ENCODE assay signal across 20 cellular contexts in genomic region chr6:75489025-75489424, GRCh38. TPM values are rescaled to one million over a fixed set of nuclear protein-coding genes. Genes with fewer than 3 reads are reported as not detected.
A peak's percentile ranks its signal among the peaks of the same experiment; 100 is the strongest.
DNase-seq lines count a peak whose midpoint lies in the region; ATAC-seq and TF ChIP-seq lines count a peak whose summit lies in the region.
"Had no signal": no experiment of that assay in that cellular context is flagged by ENCODE, and none has a peak within 500 bp of the region (broad histone marks: within the 10 kb centered on the region; RNA-seq: fewer than 3 reads in every experiment).

No MANE protein-coding gene starts in this region.

- H3K4me3 Mint-ChIP-seq in activated T-cell treated with anti-CD3 and anti-CD28 coated beads, Interleukin-2, amount 50 U/mL, for 4 hours = no peak overlapping the region
- H3K4me3 Mint-ChIP-seq: activated naive CD8-positive, alpha-beta T cell; CD14-positive monocyte had no signal

- H3K27me3 Mint-ChIP-seq in activated T-cell treated with anti-CD3 and anti-CD28 coated beads, Interleukin-2, amount 50 U/mL, for 4 hours (ENCODE audit: low read depth) = peaks cover 18% of the 10 kb centered on the region

- TF ChIP-seq EP300 in SK-N-SH (IDR thresholded peaks at IDR 0.05; ENCODE audit: borderline replicate concordance in 1 of 2, low read depth in 1 of 2, low read length in 1 of 2) (no peak), upper lobe of left lung (IDR thresholded peaks at IDR 0.05) (no peak)

- POLR2A ChIA-PET in SK-N-SH (lab: Yijun Ruan, JAX) = no interaction called here

- H3K4me1 Mint-ChIP-seq in activated T-cell treated with anti-CD3 and anti-CD28 coated beads, Interleukin-2, amount 50 U/mL, for 4 hours (ENCODE audit: low read depth) = no peaks in the 10 kb centered on the region
- H3K4me1 Mint-ChIP-seq: CD14-positive monocyte had no signal

- H3K36me3 Mint-ChIP-seq in activated T-cell treated with anti-CD3 and anti-CD28 coated beads, Interleukin-2, amount 50 U/mL, for 4 hours (ENCODE audit: insufficient read depth) = no peaks in the 10 kb centered on the region
- H3K36me3 Mint-ChIP-seq: activated naive CD8-positive, alpha-beta T cell; CD14-positive monocyte had no signal

- TF ChIP-seq POLR2A in upper lobe of left lung (IDR thresholded peaks at IDR 0.05) = no peak

- H3K4me2 ChIP-seq in SK-N-SH (no peak overlapping the region), fibroblast of lung (ENCODE audit: extremely low read depth, insufficient read depth, low read length) (no peak overlapping the region)
- H3K4me2 ChIP-seq: PC-9 had no signal

- TF ChIP-seq CTCF in SK-N-SH (IDR thresholded peaks at IDR 0.05) (no peak), fibroblast of lung (conservative IDR thresholded peaks at IDR 0.05 in 1 of 2, IDR thresholded peaks at IDR 0.05 in 1 of 2; ENCODE audit: low read depth in 1 of 2, low read length in 2 of 2) (no peak), upper lobe of left lung (IDR thresholded peaks at IDR 0.05) (no peak)

- 11% methylated on average over 1 of the region's 1 CpG for WGBS in SK-N-SH (ENCODE audit: low lambda C conversion rate)
- WGBS in upper lobe of left lung, 2 donors = 28 to 34% methylated on average over 1 of the region's 1 CpG

- H4K20me1 ChIP-seq in SK-N-SH (ENCODE audit: insufficient read depth) (no peaks in the 10 kb centered on the region), fibroblast of lung (ENCODE audit: control insufficient read depth, extremely low read depth, insufficient read depth, low read length) (no peaks in the 10 kb centered on the region)

- no peaks in the 10 kb centered on the region for H3K9me3 ChIP-seq in SK-N-SH
- H3K9me3 ChIP-seq in fibroblast of lung (ENCODE audit: control insufficient read depth, insufficient read depth, low read depth, low read length) = no peaks in the 10 kb centered on the region
- no peaks in the 10 kb centered on the region for H3K9me3 ChIP-seq in muscle layer of duodenum (ENCODE audit: control insufficient read depth in 1 of 2, low read length in 2 of 2)
- H3K9me3 ChIP-seq in upper lobe of left lung = no peaks in the 10 kb centered on the region
- H3K9me3 ChIP-seq: testis had no signal

- H3K9me2 ChIP-seq in SK-N-SH = no peaks in the 10 kb centered on the region

- H3K79me2 ChIP-seq in SK-N-SH (ENCODE audit: insufficient read depth) (no peaks in the 10 kb centered on the region), fibroblast of lung (ENCODE audit: control insufficient read depth, insufficient read depth, low read length) (no peaks in the 10 kb centered on the region)

- ATAC-seq in SK-N-SH treated with all-trans-retinoic acid at 6 μM for 48 hours = peak; percentile 73
- ATAC-seq in upper lobe of left lung (ENCODE audit: low FRiP score in 2 of 2) = no peak
- no peak for ATAC-seq in activated T-cell treated with anti-CD3 and anti-CD28 coated beads, Interleukin-2, amount 50 U/mL, for 4 hours

- H3K4me1 ChIP-seq in SK-N-SH (ENCODE audit: control insufficient read depth in 1 of 2, insufficient read depth in 2 of 2, low read depth in 1 of 2, low read length in 1 of 2) (peaks cover 2 to 13% of the 10 kb centered on the region in 2 experiments; a peak in 3 of 4 replicates), fibroblast of lung (ENCODE audit: control insufficient read depth, extremely low read depth, insufficient read depth, low read length) (no peaks in the 10 kb centered on the region), muscle layer of duodenum (ENCODE audit: control insufficient read depth in 1 of 2, insufficient read depth in 2 of 2, low read length in 2 of 2) (peaks cover 0 to 11% of the 10 kb centered on the region in 2 donors), upper lobe of left lung (peaks cover 0 to 17% (median 7%) of the 10 kb centered on the region in 4 donors)
- H3K4me1 ChIP-seq: testis had no signal

- TF ChIP-seq RAD21 in SK-N-SH (IDR thresholded peaks at IDR 0.05; ENCODE audit: low read length) = no peak

- H3K9me3 Mint-ChIP-seq in activated T-cell treated with anti-CD3 and anti-CD28 coated beads, Interleukin-2, amount 50 U/mL, for 4 hours = no peaks in the 10 kb centered on the region
- H3K9me3 Mint-ChIP-seq: CD14-positive monocyte had no signal

- H3F3A ChIP-seq in SK-N-SH (replicated peaks; ENCODE audit: insufficient read depth) = peaks cover 5% of the 10 kb centered on the region

- H3K36me3 ChIP-seq in SK-N-SH (replicated peaks in 1 of 2; ENCODE audit: control insufficient read depth in 1 of 2, insufficient read depth in 2 of 2, low read length in 1 of 2) (no peaks in the 10 kb centered on the region), fibroblast of lung (ENCODE audit: control insufficient read depth, insufficient read depth, low read length) (no peaks in the 10 kb centered on the region), muscle layer of duodenum (ENCODE audit: control insufficient read depth in 1 of 2, insufficient read depth in 2 of 2, low read length in 2 of 2) (no peaks in the 10 kb centered on the region), upper lobe of left lung (no peaks in the 10 kb centered on the region)

- no peak overlapping the region for H3K4me3 ChIP-seq in SK-N-SH (ENCODE audit: low read depth in 2 of 2, low read length in 1 of 2)
- no peak overlapping the region for H3K4me3 ChIP-seq in fibroblast of lung (replicated peaks in 1 of 4; ENCODE audit: control extremely low read depth in 1 of 4, insufficient read depth in 1 of 4, low read depth in 3 of 4, low read length in 4 of 4)
- H3K4me3 ChIP-seq in muscle layer of duodenum (ENCODE audit: low read depth in 1 of 2, low read length in 2 of 2) = peak overlapping the region; percentile 10 to 19
- no peak overlapping the region for H3K4me3 ChIP-seq in upper lobe of left lung
- H3K4me3 ChIP-seq: PC-9, testis had no signal

- H3K9ac ChIP-seq in SK-N-SH (no peak overlapping the region), fibroblast of lung (ENCODE audit: insufficient read depth, low read length) (no peak overlapping the region)

- H2AFZ ChIP-seq in SK-N-SH (ENCODE audit: low read depth) = no peak overlapping the region
- no peak overlapping the region for H2AFZ ChIP-seq in fibroblast of lung (ENCODE audit: low read length)
- H2AFZ ChIP-seq: PC-9 had no signal

- DNase-seq in SK-N-SH (no peak), fibroblast of lung (ENCODE audit: low read depth in 2 of 2) (peak; percentile 10 to 51), upper lobe of left lung (no peak)
- no peak for DNase-seq in activated T-cell treated with anti-CD3 and anti-CD28 coated beads, Interleukin-2, amount 50 U/mL, for 48 hours
- DNase-seq in activated T-cell treated with anti-CD3 and anti-CD28 coated beads, Interleukin-2, amount 50 U/mL, for 4 hours = no peak
- DNase-seq in activated CD4-positive, alpha-beta T cell treated with anti-CD3 and anti-CD28 coated beads, Interleukin-2, amount 50 U/mL, for 1 hour = no peak
- DNase-seq: activated T-cell treated with anti-CD3 and anti-CD28 coated beads for 4 hours; DMS79 treated with DMSO at 0.1 percent for 48 hours; mesendoderm; NCI-H2029 treated with DMSO at 0.1 percent for 48 hours; NCI-H526 treated with DMSO at 0.1 percent for 48 hours; PC-9; stimulated activated CD4-positive, alpha-beta T cell treated with anti-CD3 and anti-CD28 coated beads, Interleukin-4, amount 100 ng/mL, for 24 hours; stimulated activated CD8-positive, alpha-beta memory T cell treated with anti-CD3 and anti-CD28 coated beads, Interleukin-4, amount 100 ng/mL, for 48 hours; testis had no signal

- H3K27ac ChIP-seq in SK-N-SH (ENCODE audit: low read depth in 2 of 2, low read length in 1 of 2) (no peak overlapping the region; a peak in 1 of 4 replicates), fibroblast of lung (ENCODE audit: insufficient read depth, low read length) (no peak overlapping the region), muscle layer of duodenum (ENCODE audit: low read length) (peak overlapping the region; percentile 46), upper lobe of left lung (peak overlapping the region in 3 of 4 donors; percentile 26 to 67 (median 38))
- H3K27ac ChIP-seq: 22Rv1, PC-9, testis had no signal

- H3K27me3 ChIP-seq in SK-N-SH (ENCODE audit: insufficient read depth) (no peaks in the 10 kb centered on the region), fibroblast of lung (ENCODE audit: control insufficient read depth, insufficient read depth, low read length) (no peaks in the 10 kb centered on the region), muscle layer of duodenum (ENCODE audit: low read depth, low read length) (no peaks in the 10 kb centered on the region), upper lobe of left lung (no peaks in the 10 kb centered on the region)
- H3K27me3 ChIP-seq: testis had no signal

- CTCF ChIA-PET in SK-N-SH (lab: Yijun Ruan, JAX) = no interaction called here

TF ChIP-seq in SK-N-SH treated with all-trans-retinoic acid at 6 μM for 48 hours, 23 proteins besides CTCF, POLR2A, EP300 and RAD21 (continues in another document):
- TF ChIP-seq ISL1 (CRISPR knock-in tag; IDR thresholded peaks at IDR 0.05) = peak; percentile 40

TF ChIP-seq in SK-N-SH, 30 proteins besides CTCF, POLR2A, EP300 and RAD21 (continues in another document):
- no peak for TF ChIP-seq MXI1 (IDR thresholded peaks at IDR 0.05; ENCODE audit: low read depth, low read length)

RNA-seq across cellular contexts. Expression of gene FILIP1, which starts 4.6 kb away (rescaled TPM):
- 0.03 TPM in 2 replicates for polyA plus RNA-seq in SK-N-SH (2012; rRNA removed)
- polyA plus RNA-seq in SK-N-SH (2012; cell fraction: cytosol; rRNA removed) = 0.03 and 0.05 TPM in 2 replicates
- 0.06 and 0.07 TPM in 2 replicates for polyA plus RNA-seq in SK-N-SH (2012; cell fraction: nucleus; rRNA removed)
- 0.33 and 0.77 TPM in 2 replicates for total RNA-seq in fibroblast of lung
- polyA plus RNA-seq in fibroblast of lung = 0.76 and 2.3 TPM in 2 replicates
- 0.62 and 2.3 TPM in 2 replicates for polyA plus RNA-seq in fibroblast of lung (2012)
- polyA minus RNA-seq in fibroblast of lung (ENCODE audit: low replicate concordance) = 0.33 and 1.0 TPM in 2 replicates
- 10 to 100 TPM; 16.7 to 31.7 (median 21.7) TPM for total RNA-seq in upper lobe of left lung
- total RNA-seq in activated T-cell treated with anti-CD3 and anti-CD28 coated beads, Interleukin-2, amount 50 U/mL, for 4 hours = under 1 TPM in 1 of 3 donors, not detected in 2; 0.05 TPM
- polyA plus RNA-seq: CD14-positive monocyte had no signal

Comparison
In these comparisons a context has a peak if more than half of its experiments do, and no peak if none do; other contexts are left out.
1. DNase-seq: peak in fibroblast of lung (2 of 2); none in SK-N-SH (single experiment), upper lobe of left lung (0 of 2), activated T-cell treated with anti-CD3 and anti-CD28 coated beads, Interleukin-2, amount 50 U/mL, for 48 hours (0 of 2), activated T-cell treated with anti-CD3 and anti-CD28 coated beads, Interleukin-2, amount 50 U/mL, for 4 hours (single experiment) and activated CD4-positive, alpha-beta T cell treated with anti-CD3 and anti-CD28 coated beads, Interleukin-2, amount 50 U/mL, for 1 hour (single experiment).
2. H3K27ac ChIP-seq: peak in muscle layer of duodenum (single experiment) and upper lobe of left lung (3 of 4); none in SK-N-SH (0 of 2) and fibroblast of lung (single experiment).
3. H3K4me3 ChIP-seq: peak in muscle layer of duodenum (2 of 2); none in SK-N-SH (0 of 2), fibroblast of lung (0 of 4) and upper lobe of left lung (0 of 4).